In the genomic region with DNA sequence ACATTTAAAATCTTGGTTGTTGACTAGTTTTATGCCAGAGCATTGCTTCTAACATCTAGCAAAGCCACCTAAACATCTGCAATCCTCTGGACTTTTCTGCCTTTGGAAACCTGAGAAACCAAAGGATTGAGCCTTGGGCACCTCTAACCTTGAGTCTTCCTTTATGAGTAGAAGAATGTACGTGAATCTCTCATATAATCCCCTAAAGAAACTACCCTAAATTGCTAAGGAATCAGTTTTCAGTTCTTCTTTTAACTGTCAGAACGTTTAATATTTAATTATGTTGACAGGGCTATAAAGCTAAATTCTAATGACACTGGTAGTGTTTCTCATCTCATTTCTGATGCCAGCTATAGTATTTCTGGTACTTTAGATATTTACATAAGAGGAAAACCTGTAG, we compare ENCODE assay signal across 19 cellular contexts.
DNase-seq lines count a peak whose midpoint lies in the region; ATAC-seq lines count a peak whose summit lies in the region.
"Had no signal": no experiment of that assay in that cellular context is flagged by ENCODE, and none has a peak within 500 bp of the region (broad histone marks: within the 10 kb centered on the region; RNA-seq: fewer than 3 reads in every experiment).

No MANE protein-coding gene starts in this region.

- DNase-seq in NOMO-1 treated with dmso at 0.1 percent for 144 hours (lab: John Stamatoyannopoulos, UW; ENCODE audit: unreplicated experiment) (no peak), NCI-H446 (lab: John Stamatoyannopoulos, UW) (no peak), NCI-H82 (lab: John Stamatoyannopoulos, UW) (no peak)
- DNase-seq: activated CD4-positive, alpha-beta T cell treated with anti-CD3 and anti-CD28 coated beads for 48 hours; activated naive CD8-positive, alpha-beta T cell treated with anti-CD3 and anti-CD28 coated beads for 36 hours; activated T-cell treated with anti-CD3 and anti-CD28 coated beads, Interleukin-2, amount 50 U/mL, for 24 hours; effector CD4-positive, alpha-beta T cell; GF-D8; left cardiac atrium; MV-4-11; NK-92 treated with Interleukin-12 subunit alpha and Interleukin-12 subunit beta, amount 100 ng/mL, for 24 hours; SIG-M5; stimulated activated naive CD4-positive, alpha-beta T cell; T-helper 9 cell had no signal

- peak; percentile 65 for ATAC-seq in GM18867 (IDR thresholded peaks at IDR 0.05; ENCODE audit: unreplicated experiment)
- ATAC-seq in GM21423 (IDR thresholded peaks at IDR 0.05; ENCODE audit: unreplicated experiment), result peak; percentile 77
- ATAC-seq in HG02981 (IDR thresholded peaks at IDR 0.05; ENCODE audit: unreplicated experiment), result peak; percentile 71
- ATAC-seq in HG03565 (IDR thresholded peaks at IDR 0.05; ENCODE audit: unreplicated experiment), result peak; percentile 52
- ATAC-seq in HG03280 (IDR thresholded peaks at IDR 0.05; ENCODE audit: unreplicated experiment), result no peak
- ATAC-seq: left cardiac atrium had no signal
